ENCODE assay signal across 8 cellular contexts in genomic region chr17:28612936-28613872, GRCh38. TPM values are rescaled to one million over a fixed set of nuclear protein-coding genes. Genes with fewer than 3 reads are reported as not detected.
DNase-seq lines count a peak whose midpoint lies in the region; ATAC-seq and TF ChIP-seq lines count a peak whose summit lies in the region.

No MANE protein-coding gene starts in this region.

- peaks cover 4 to 7% of the 10 kb centered on the region in 2 donors for H3K36me3 Mint-ChIP-seq in activated naive CD4-positive, alpha-beta T cell treated with anti-CD3 and anti-CD28 coated beads, Interleukin-2, amount 50 U/mL, for 72 hours

- peak overlapping the region in 1 of 2 donors; percentile 38 for H3K27ac Mint-ChIP-seq in activated naive CD4-positive, alpha-beta T cell treated with anti-CD3 and anti-CD28 coated beads, Interleukin-2, amount 50 U/mL, for 72 hours

- peak; percentile 85 for TF ChIP-seq CTCF in retinal pigment epithelial cell (conservative IDR thresholded peaks at IDR 0.05; ENCODE audit: low read depth, low read length)

- peak; percentile 14 to 66 for DNase-seq in NCI-H524 (lab: John Stamatoyannopoulos, UW)
- no peak for DNase-seq in NCI-H524 treated with DMSO at 0.1 percent for 48 hours (lab: John Stamatoyannopoulos, UW)
- DNase-seq in NCI-H2227 treated with DMSO at 0.1 percent for 48 hours (lab: John Stamatoyannopoulos, UW): peak; percentile 12
- peak in 1 of 2 donors; percentile 21 for DNase-seq in activated naive CD4-positive, alpha-beta T cell treated with anti-CD3 and anti-CD28 coated beads, Interleukin-2, amount 50 U/mL, for 72 hours (ENCODE audit: low spot score in 2 of 2)
- peak in 34 of 42 donors; percentile 13 to 80 (median 48) for DNase-seq in head of caudate nucleus
- no peak for DNase-seq in retinal pigment epithelial cell (ENCODE audit: low read depth)

- H3K9me3 Mint-ChIP-seq in activated naive CD4-positive, alpha-beta T cell treated with anti-CD3 and anti-CD28 coated beads, Interleukin-2, amount 50 U/mL, for 72 hours: no peaks in the 10 kb centered on the region

- no peak overlapping the region for H3K4me3 ChIP-seq in retinal pigment epithelial cell (ENCODE audit: low read length)

- peak; percentile 58 to 59 for ATAC-seq in activated naive CD4-positive, alpha-beta T cell treated with anti-CD3 and anti-CD28 coated beads, Interleukin-2, amount 50 U/mL, for 72 hours
- ATAC-seq in GM18519 (IDR thresholded peaks at IDR 0.05; ENCODE audit: low FRiP score, unreplicated experiment) (no peak), GM21723 (IDR thresholded peaks at IDR 0.05; ENCODE audit: unreplicated experiment) (no peak)

- intact Hi-C loops in head of caudate nucleus (cut with DNase I): loop anchor here (10.0 kb wide), 1 partner anchor 118 kb away; no protein-coding TSS in a partner anchor

RNA-seq across cellular contexts. Expression of gene RSKR, which starts 0.8 kb away (rescaled TPM):
- 10 to 100 TPM; 29.7 to 32.2 TPM for total RNA-seq in activated naive CD4-positive, alpha-beta T cell treated with anti-CD3 and anti-CD28 coated beads, Interleukin-2, amount 50 U/mL, for 72 hours

RNA-seq across cellular contexts. Expression of gene SPAG5, which starts 14.4 kb away (rescaled TPM):
- total RNA-seq in activated naive CD4-positive, alpha-beta T cell treated with anti-CD3 and anti-CD28 coated beads, Interleukin-2, amount 50 U/mL, for 72 hours: 100 to 1,000 TPM; 150 to 326 TPM

RNA-seq across cellular contexts. Expression of gene BLTP2, which starts 31.8 kb away (rescaled TPM):
- total RNA-seq in activated naive CD4-positive, alpha-beta T cell treated with anti-CD3 and anti-CD28 coated beads, Interleukin-2, amount 50 U/mL, for 72 hours: 100 to 1,000 TPM; 155 to 156 TPM

RNA-seq across cellular contexts. Expression of gene ALDOC, which starts 36.5 kb away (rescaled TPM):
- 100 to 1,000 TPM in 1 of 2 donors, 10 to 100 TPM in 1; 41.6 to 220 TPM for total RNA-seq in activated naive CD4-positive, alpha-beta T cell treated with anti-CD3 and anti-CD28 coated beads, Interleukin-2, amount 50 U/mL, for 72 hours

RNA-seq across cellular contexts. Expression of gene PIGS, which starts 41.9 kb away (rescaled TPM):
- 10 to 100 TPM; 39.6 to 44.1 TPM for total RNA-seq in activated naive CD4-positive, alpha-beta T cell treated with anti-CD3 and anti-CD28 coated beads, Interleukin-2, amount 50 U/mL, for 72 hours

Comparison
In these comparisons a context has a peak if more than half of its experiments do, and no peak if none do; other contexts are left out.
1. DNase-seq: peak in NCI-H524 (2 of 2), NCI-H2227 treated with DMSO at 0.1 percent for 48 hours (single experiment) and head of caudate nucleus (34 of 42); none in NCI-H524 treated with DMSO at 0.1 percent for 48 hours (single experiment) and retinal pigment epithelial cell (single experiment).
2. ATAC-seq: peak in activated naive CD4-positive, alpha-beta T cell treated with anti-CD3 and anti-CD28 coated beads, Interleukin-2, amount 50 U/mL, for 72 hours (2 of 2); none in GM18519 (single experiment) and GM21723 (single experiment).